ENCODE assay signal across 8 cellular contexts in genomic region chr13:20495087-20496023, GRCh38. TPM values are rescaled to one million over a fixed set of nuclear protein-coding genes. Genes with fewer than 3 reads are reported as not detected.
DNase-seq lines count a peak whose midpoint lies in the region; TF ChIP-seq lines count a peak whose summit lies in the region.

No MANE protein-coding gene starts in this region.

- H4K91ac ChIP-seq in trophoblast cell (ENCODE audit: low read depth, low read length), result no peak overlapping the region

- no peaks in the 10 kb centered on the region for H3K36me3 ChIP-seq in SK-N-MC (ENCODE audit: insufficient read depth, low read length)
- H3K36me3 ChIP-seq in trophoblast cell (ENCODE audit: control insufficient read depth in 1 of 2, insufficient read depth in 2 of 2, low read length in 2 of 2), result no peaks in the 10 kb centered on the region

- H2BK5ac ChIP-seq in trophoblast cell (ENCODE audit: low read depth, low read length, poor library complexity), result no peak overlapping the region

- H3K79me2 ChIP-seq in trophoblast cell (ENCODE audit: control insufficient read depth, insufficient read depth, low read length, poor library complexity), result no peaks in the 10 kb centered on the region

- H3K36me3 Mint-ChIP-seq in activated naive CD8-positive, alpha-beta T cell treated with anti-CD3 and anti-CD28 coated beads for 36 hours, result peaks cover 5% of the 10 kb centered on the region
- peaks cover 2% of the 10 kb centered on the region for H3K36me3 Mint-ChIP-seq in glutamatergic neuron (ENCODE audit: unreplicated experiment)

- no peak overlapping the region for H4K12ac ChIP-seq in trophoblast cell (ENCODE audit: low read depth, low read length)

- H3K4me2 ChIP-seq in trophoblast cell (ENCODE audit: low read length), result no peak overlapping the region

- H2AK5ac ChIP-seq in trophoblast cell (ENCODE audit: low read length), result no peak overlapping the region

- peak; percentile 16 for DNase-seq in NCI-H2107 treated with DMSO at 0.1 percent for 48 hours (lab: John Stamatoyannopoulos, UW; ENCODE audit: unreplicated experiment)
- no peak for DNase-seq in NCI-H2107 (lab: John Stamatoyannopoulos, UW)
- DNase-seq in KG1 (lab: John Stamatoyannopoulos, UW), result peak; percentile 69
- peak; percentile 69 for DNase-seq in SK-N-MC (ENCODE audit: low read depth, low spot score)
- peak; percentile 38 for DNase-seq in activated naive CD8-positive, alpha-beta T cell treated with anti-CD3 and anti-CD28 coated beads for 36 hours
- peak; percentile 46 for DNase-seq in glutamatergic neuron
- DNase-seq in trophoblast cell, result peak; percentile 51 to 87
- DNase-seq in HuH-7 (ENCODE audit: low spot score), result no peak

- H3K4me3 Mint-ChIP-seq in activated naive CD8-positive, alpha-beta T cell treated with anti-CD3 and anti-CD28 coated beads for 36 hours, result no peak overlapping the region
- no peak overlapping the region for H3K4me3 Mint-ChIP-seq in glutamatergic neuron (ENCODE audit: unreplicated experiment)

- H3K9me3 ChIP-seq in SK-N-MC (ENCODE audit: low read depth, low read length), result peaks cover under 1% of the 10 kb centered on the region; the same call in 1 of the 2 replicates
- H3K9me3 ChIP-seq in trophoblast cell (ENCODE audit: insufficient read depth, low read depth, low read length), result no peaks in the 10 kb centered on the region

- WGBS in trophoblast cell (ENCODE audit: extremely low coverage, insufficient coverage, insufficient read length), result no CpG with 5 or more reads among the region's 14 CpGs

- peaks cover 5% of the 10 kb centered on the region for H3K9me3 Mint-ChIP-seq in activated naive CD8-positive, alpha-beta T cell treated with anti-CD3 and anti-CD28 coated beads for 36 hours
- H3K9me3 Mint-ChIP-seq in glutamatergic neuron (ENCODE audit: unreplicated experiment), result peaks cover 3% of the 10 kb centered on the region

- no peaks in the 10 kb centered on the region for H3K27me3 ChIP-seq in trophoblast cell (ENCODE audit: insufficient read depth, low read length)

- peaks cover 10% of the 10 kb centered on the region for H3K4me1 Mint-ChIP-seq in activated naive CD8-positive, alpha-beta T cell treated with anti-CD3 and anti-CD28 coated beads for 36 hours
- peaks cover 2% of the 10 kb centered on the region for H3K4me1 Mint-ChIP-seq in glutamatergic neuron (ENCODE audit: low read depth, unreplicated experiment)

- peaks cover 0 to 4% of the 10 kb centered on the region in 2 experiments for H3K4me1 ChIP-seq in trophoblast cell (ENCODE audit: control insufficient read depth in 1 of 2, insufficient read depth in 2 of 2, low read length in 2 of 2)

- no peak overlapping the region for H2AFZ ChIP-seq in trophoblast cell (ENCODE audit: insufficient read depth, low read length, poor library complexity)

- no peak overlapping the region for H2BK12ac ChIP-seq in trophoblast cell (ENCODE audit: low read length)

- H3K27me3 Mint-ChIP-seq in activated naive CD8-positive, alpha-beta T cell treated with anti-CD3 and anti-CD28 coated beads for 36 hours, result no peaks in the 10 kb centered on the region
- H3K27me3 Mint-ChIP-seq in glutamatergic neuron (ENCODE audit: unreplicated experiment), result no peaks in the 10 kb centered on the region

- no peaks in the 10 kb centered on the region for H3K79me1 ChIP-seq in trophoblast cell (ENCODE audit: low read length)

- no peak overlapping the region for H2BK120ac ChIP-seq in trophoblast cell (ENCODE audit: insufficient read depth, low read length, poor library complexity)

- H3K23ac ChIP-seq in trophoblast cell (ENCODE audit: low read length), result no peak overlapping the region

- peak; percentile 90 for TF ChIP-seq CTCF in glutamatergic neuron (IDR thresholded peaks at IDR 0.05; ENCODE audit: partially characterized antibody, unreplicated experiment)

- no peak overlapping the region for H3K14ac ChIP-seq in trophoblast cell (ENCODE audit: low read length)

- H3K18ac ChIP-seq in trophoblast cell (ENCODE audit: low read length), result no peak overlapping the region

- H4K8ac ChIP-seq in trophoblast cell (ENCODE audit: low read depth, low read length), result no peak overlapping the region

- H3K9ac ChIP-seq in SK-N-MC (ENCODE audit: insufficient read length) (no peak overlapping the region), trophoblast cell (ENCODE audit: low read length) (no peak overlapping the region)

- H3K27ac ChIP-seq in SK-N-MC, result peak overlapping the region; percentile 48; the same call in 1 of the 2 replicates
- no peak overlapping the region for H3K27ac ChIP-seq in trophoblast cell (ENCODE audit: low read depth, low read length)

- H3K4ac ChIP-seq in trophoblast cell (ENCODE audit: low read depth, low read length), result no peak overlapping the region

- no peak overlapping the region for H3K27ac Mint-ChIP-seq in activated naive CD8-positive, alpha-beta T cell treated with anti-CD3 and anti-CD28 coated beads for 36 hours
- H3K27ac Mint-ChIP-seq in glutamatergic neuron (ENCODE audit: unreplicated experiment), result no peak overlapping the region

- peak overlapping the region; percentile 27 for H3K4me3 ChIP-seq in SK-N-MC
- no peak overlapping the region for H3K4me3 ChIP-seq in trophoblast cell (ENCODE audit: low read depth, low read length)

RNA-seq across cellular contexts. Expression of gene CRYL1, which starts 30.3 kb away (rescaled TPM):
- 1 to 10 TPM; 5.0 to 5.2 TPM for total RNA-seq in activated naive CD8-positive, alpha-beta T cell treated with anti-CD3 and anti-CD28 coated beads for 36 hours
- 1.1 TPM for total RNA-seq in glutamatergic neuron (ENCODE audit: unreplicated experiment)
- 5.5 and 6.0 TPM in 2 replicates for polyA plus RNA-seq in trophoblast cell (2013)

Comparison
In these comparisons a context has a peak if more than half of its experiments do, and no peak if none do; other contexts are left out.
1. DNase-seq: peak in NCI-H2107 treated with DMSO at 0.1 percent for 48 hours (single experiment), KG1 (single experiment), SK-N-MC (single experiment), activated naive CD8-positive, alpha-beta T cell treated with anti-CD3 and anti-CD28 coated beads for 36 hours (single experiment), glutamatergic neuron (single experiment) and trophoblast cell (2 of 2); none in NCI-H2107 (single experiment) and HuH-7 (single experiment).